In the genomic region with DNA sequence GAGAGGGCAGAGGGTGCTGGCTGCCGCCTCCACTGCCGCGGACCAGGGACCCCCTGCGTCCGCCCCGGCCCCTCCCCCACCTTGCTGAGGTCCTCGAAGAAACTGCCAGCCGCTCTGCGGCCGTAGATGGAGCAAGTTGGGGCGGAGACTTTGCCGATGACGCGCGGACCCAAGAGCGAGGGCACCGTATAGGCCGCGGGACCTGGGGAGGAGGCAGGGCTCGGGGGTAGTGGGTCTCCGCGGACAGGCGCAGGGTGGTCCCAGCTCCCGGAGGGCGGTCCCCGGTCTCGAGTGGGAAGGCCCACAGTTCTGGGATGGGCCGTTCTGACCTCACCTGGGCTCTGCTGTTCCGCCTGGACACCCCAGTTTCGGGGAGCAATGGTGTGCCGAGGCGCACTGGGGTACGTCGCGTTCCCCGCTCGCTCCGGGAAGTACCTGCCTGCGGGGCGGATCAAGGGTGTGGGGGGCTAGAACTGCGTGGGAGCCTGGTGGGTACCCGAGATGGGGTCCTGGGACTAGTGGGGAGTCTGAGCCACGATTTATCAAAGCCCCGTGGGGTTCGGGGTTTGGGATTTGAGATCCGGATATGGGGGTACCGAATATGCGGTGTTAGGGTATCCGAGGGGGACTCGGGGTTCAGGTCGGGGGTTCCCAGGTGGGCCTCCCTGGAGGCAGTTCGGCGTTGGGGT, we compare ENCODE assay signal across 8 cellular contexts. TPM values are rescaled to one million over a fixed set of nuclear protein-coding genes. Genes with fewer than 3 reads are reported as not detected.
DNase-seq lines count a peak whose midpoint lies in the region; ATAC-seq and TF ChIP-seq lines count a peak whose summit lies in the region.

No MANE protein-coding gene starts in this region.

- CTCF ChIA-PET in AG04450 (lab: Charles Lee) (interaction anchor here (0.6 kb wide), 1 partner anchor 19 kb away, joined by 3 read pairs; no protein-coding TSS in a partner anchor), OCI-LY7 (lab: Charles Lee; ENCODE audit: unreplicated experiment) (no interaction called here)

- peak overlapping the region; percentile 91 for H3K4me3 Mint-ChIP-seq in activated T-helper 2 cell treated with anti-CD3 and anti-CD28 coated beads, Interferon-gamma antibody, Interleukin-2, Interleukin-4, amounts not matched to agents 10 μg/mL and 5 μg/mL and 100 μg/mL, durations not matched to agents 14 hours and 24 hours and 36 hours (ENCODE audit: low read depth)

- BruUV-seq in OCI-LY7 (replicated peaks; lab: Mats Ljungman, UMichigan): no TSS peak

- peaks cover 17% of the 10 kb centered on the region for H3K36me3 Mint-ChIP-seq in activated T-helper 2 cell treated with anti-CD3 and anti-CD28 coated beads, Interferon-gamma antibody, Interleukin-2, Interleukin-4, amounts not matched to agents 10 μg/mL and 5 μg/mL and 100 μg/mL, durations not matched to agents 14 hours and 24 hours and 36 hours (ENCODE audit: low read depth)

- H3K4me2 ChIP-seq in OCI-LY7 (ENCODE audit: low read length) (peak overlapping the region; percentile 92), osteoblast (ENCODE audit: insufficient read depth, low read length) (peak overlapping the region; percentile 91)

- H3K27ac Mint-ChIP-seq in activated T-helper 2 cell treated with anti-CD3 and anti-CD28 coated beads, Interferon-gamma antibody, Interleukin-2, Interleukin-4, amounts not matched to agents 10 μg/mL and 5 μg/mL and 100 μg/mL, durations not matched to agents 14 hours and 24 hours and 36 hours: peak overlapping the region; percentile 98

- DNase-seq in AG04450 (ENCODE audit: low read depth, low spot score): no peak
- peak; percentile 90 for DNase-seq in OCI-LY7 (ENCODE audit: low spot score)
- peak; percentile 83 for DNase-seq in activated T-helper 2 cell treated with anti-CD3 and anti-CD28 coated beads, Interferon-gamma antibody, Interleukin-2, Interleukin-4, amounts not matched to agents 10 μg/mL and 5 μg/mL and 100 μg/mL, durations not matched to agents 14 hours and 24 hours and 36 hours (ENCODE audit: low spot score)
- DNase-seq in fibroblast of the conjunctiva (ENCODE audit: low read depth): peak; percentile 61
- peak; percentile 99 for DNase-seq in osteoblast (ENCODE audit: insufficient read length, low spot score, missing footprints)
- DNase-seq in thoracic aorta (ENCODE audit: low spot score): no peak

- peak overlapping the region; percentile 53 for H3K4me3 ChIP-seq in AG04450 (ENCODE audit: low read depth, low read length)
- H3K4me3 ChIP-seq in OCI-LY7 (ENCODE audit: low read depth, low read length, poor library complexity, severe bottlenecking): peak overlapping the region; percentile 71
- H3K4me3 ChIP-seq in osteoblast (ENCODE audit: insufficient read depth, low read length): peak overlapping the region; percentile 74
- H3K4me3 ChIP-seq in thoracic aorta: peak overlapping the region; percentile 78

- H3K4me1 ChIP-seq in OCI-LY7 (ENCODE audit: insufficient read depth, low read length, poor library complexity, severe bottlenecking): peaks cover 68% of the 10 kb centered on the region
- peaks cover 26% of the 10 kb centered on the region for H3K4me1 ChIP-seq in osteoblast (ENCODE audit: insufficient read depth, low read length)
- H3K4me1 ChIP-seq in thoracic aorta (ENCODE audit: control insufficient read depth in 1 of 2, low read depth in 2 of 2): peaks cover 20 to 43% of the 10 kb centered on the region in 2 donors

- H3K79me2 ChIP-seq in OCI-LY7 (ENCODE audit: insufficient read depth, low read depth, low read length): no peaks in the 10 kb centered on the region
- H3K79me2 ChIP-seq in osteoblast (ENCODE audit: insufficient read depth, low read length): no peaks in the 10 kb centered on the region

- no peaks in the 10 kb centered on the region for H3K9me3 Mint-ChIP-seq in activated T-helper 2 cell treated with anti-CD3 and anti-CD28 coated beads, Interferon-gamma antibody, Interleukin-2, Interleukin-4, amounts not matched to agents 10 μg/mL and 5 μg/mL and 100 μg/mL, durations not matched to agents 14 hours and 24 hours and 36 hours

- POLR2A ChIA-PET in AG04450 (lab: Yijun Ruan, JAX) (interaction anchor here (1.2 kb wide), 1 partner anchor 47 kb away, joined by 3 read pairs; no protein-coding TSS in a partner anchor), OCI-LY7 (lab: Charles Lee) (interaction anchor here (0.5 kb wide), 1 partner anchor 15 kb away, joined by 3 read pairs; a partner anchor contains a TSS)

- peaks cover 11% of the 10 kb centered on the region; the same call in 1 of the 2 replicates for H3K9me3 ChIP-seq in AG04450 (ENCODE audit: control insufficient read depth, insufficient read depth, low read length)
- no peaks in the 10 kb centered on the region for H3K9me3 ChIP-seq in OCI-LY7 (ENCODE audit: low read length)
- no peaks in the 10 kb centered on the region for H3K9me3 ChIP-seq in osteoblast (ENCODE audit: low read depth, low read length)
- no peaks in the 10 kb centered on the region for H3K9me3 ChIP-seq in thoracic aorta

- H3K9me2 ChIP-seq in OCI-LY7 (ENCODE audit: insufficient read depth, low read length): no peaks in the 10 kb centered on the region

- ATAC-seq in GM21529 (IDR thresholded peaks at IDR 0.05; ENCODE audit: unreplicated experiment) (peak; percentile 21), thoracic aorta (ENCODE audit: insufficient number of reproducible peaks, low FRiP score, low read depth) (peak; percentile 9), GM19023 (IDR thresholded peaks at IDR 0.05; ENCODE audit: unreplicated experiment) (no peak)

- H3K27me3 ChIP-seq in AG04450 (ENCODE audit: control insufficient read depth, insufficient read depth, low read length): peaks cover 5% of the 10 kb centered on the region
- no peaks in the 10 kb centered on the region for H3K27me3 ChIP-seq in osteoblast (ENCODE audit: insufficient read depth, low read length)
- H3K27me3 ChIP-seq in thoracic aorta (replicated peaks; ENCODE audit: insufficient read depth): peaks cover 5% of the 10 kb centered on the region

- H3K36me3 ChIP-seq in OCI-LY7 (ENCODE audit: insufficient read depth, low read length) (no peaks in the 10 kb centered on the region), osteoblast (ENCODE audit: insufficient read depth, low read length) (no peaks in the 10 kb centered on the region), thoracic aorta (no peaks in the 10 kb centered on the region)

- no peaks in the 10 kb centered on the region for H4K20me1 ChIP-seq in OCI-LY7 (ENCODE audit: insufficient read depth, low read length)
- H4K20me1 ChIP-seq in osteoblast (ENCODE audit: insufficient read depth, low read length): peaks cover 6% of the 10 kb centered on the region

- H3K4me1 Mint-ChIP-seq in activated T-helper 2 cell treated with anti-CD3 and anti-CD28 coated beads, Interferon-gamma antibody, Interleukin-2, Interleukin-4, amounts not matched to agents 10 μg/mL and 5 μg/mL and 100 μg/mL, durations not matched to agents 14 hours and 24 hours and 36 hours (ENCODE audit: low read depth): peaks cover 38% of the 10 kb centered on the region

- intact Hi-C loops in OCI-LY7 (cut with micrococcal nuclease; ENCODE audit: unreplicated experiment): loop anchor here (2.0 kb wide), 1 partner anchor 52 kb away; a partner anchor contains a TSS
- intact Hi-C loops in activated T-helper 2 cell treated with anti-CD3 and anti-CD28 coated beads, Interferon-gamma antibody, Interleukin-2, Interleukin-4, amounts not matched to agents 10 μg/mL and 5 μg/mL and 100 μg/mL, durations not matched to agents 14 hours and 24 hours and 36 hours (cut with micrococcal nuclease): loop anchor here (1.0 to 2.0 kb wide), 4 partner anchors 8 to 90 kb away; a partner anchor contains a TSS

- no peaks in the 10 kb centered on the region for H3K27me3 Mint-ChIP-seq in activated T-helper 2 cell treated with anti-CD3 and anti-CD28 coated beads, Interferon-gamma antibody, Interleukin-2, Interleukin-4, amounts not matched to agents 10 μg/mL and 5 μg/mL and 100 μg/mL, durations not matched to agents 14 hours and 24 hours and 36 hours (ENCODE audit: low read depth)

- TF ChIP-seq CTCF in AG04450 (IDR thresholded peaks at IDR 0.05; ENCODE audit: low read depth, low read length): no peak
- TF ChIP-seq CTCF in OCI-LY7 (conservative IDR thresholded peaks at IDR 0.05; ENCODE audit: low read length): no peak
- TF ChIP-seq CTCF in osteoblast (IDR thresholded peaks at IDR 0.05; ENCODE audit: extremely low read depth, low read depth, low read length): no peak
- no peak for TF ChIP-seq CTCF in thoracic aorta (IDR thresholded peaks at IDR 0.05)

- H3K27ac ChIP-seq in AG04450 (ENCODE audit: low read depth, low read length): no peak overlapping the region
- peak overlapping the region; percentile 53 for H3K27ac ChIP-seq in OCI-LY7 (ENCODE audit: low read depth, low read length, poor library complexity, severe bottlenecking)
- peak overlapping the region; percentile 60 for H3K27ac ChIP-seq in osteoblast (ENCODE audit: low read depth, low read length)
- H3K27ac ChIP-seq in thoracic aorta: peak overlapping the region; percentile 72 to 83

- H2AFZ ChIP-seq in OCI-LY7 (ENCODE audit: low read length) (peak overlapping the region; percentile 7; the same call in 1 of the 2 replicates), osteoblast (ENCODE audit: low read length) (peak overlapping the region; percentile 68)

RNA-seq across cellular contexts. Expression of a gene that starts 1.2 kb away (rescaled TPM):
- 2.9 and 3.6 TPM in 2 replicates for polyA plus RNA-seq in AG04450 (2011; rRNA removed)
- polyA minus RNA-seq in AG04450 (2011; rRNA and poly(A)+ RNA removed): 2.1 and 2.9 TPM in 2 replicates
- total RNA-seq in OCI-LY7 (2014; rRNA removed; shearing (Covaris generic)): 3.9 and 6.3 TPM in 2 replicates
- total RNA-seq in OCI-LY7 (2022) (3.8 and 4.0 TPM in 2 replicates), osteoblast (14.4 and 30.0 TPM in 2 replicates), thoracic aorta (10 to 100 TPM; 90.4 to 95.7 TPM)
- 35.9 and 36.9 TPM in 2 replicates for total RNA-seq in activated T-helper 2 cell treated with anti-CD3 and anti-CD28 coated beads, Interferon-gamma antibody, Interleukin-2, Interleukin-4, amounts not matched to agents 10 μg/mL and 5 μg/mL and 100 μg/mL, durations not matched to agents 14 hours and 24 hours and 36 hours

RNA-seq across cellular contexts. Expression of a gene that starts 5.6 kb away (rescaled TPM):
- 0.15 and 0.60 TPM in 2 replicates for polyA plus RNA-seq in AG04450 (2011; rRNA removed)
- not detected in 2 replicates for polyA minus RNA-seq in AG04450 (2011; rRNA and poly(A)+ RNA removed)
- total RNA-seq in OCI-LY7 (2014; rRNA removed; shearing (Covaris generic)): 2.7 and 4.9 TPM in 2 replicates
- total RNA-seq in OCI-LY7 (2022) (3.9 and 4.1 TPM in 2 replicates), osteoblast (5.1 and 5.6 TPM in 2 replicates), thoracic aorta (1 to 10 TPM; 3.5 to 4.5 TPM)
- total RNA-seq in activated T-helper 2 cell treated with anti-CD3 and anti-CD28 coated beads, Interferon-gamma antibody, Interleukin-2, Interleukin-4, amounts not matched to agents 10 μg/mL and 5 μg/mL and 100 μg/mL, durations not matched to agents 14 hours and 24 hours and 36 hours: 3.8 and 8.7 TPM in 2 replicates

RNA-seq across cellular contexts. Expression of a gene that starts 14.7 kb away (rescaled TPM):
- 0.02 and 0.04 TPM in 2 replicates for polyA plus RNA-seq in AG04450 (2011; rRNA removed)
- polyA minus RNA-seq in AG04450 (2011; rRNA and poly(A)+ RNA removed): 0.09 TPM in 2 replicates
- 0.08 and 0.25 TPM in 2 replicates for total RNA-seq in OCI-LY7 (2014; rRNA removed; shearing (Covaris generic))
- total RNA-seq in OCI-LY7 (2022) (0.31 and 0.46 TPM in 2 replicates), osteoblast (0.29 and 0.72 TPM in 2 replicates), thoracic aorta (not detected)
- total RNA-seq in activated T-helper 2 cell treated with anti-CD3 and anti-CD28 coated beads, Interferon-gamma antibody, Interleukin-2, Interleukin-4, amounts not matched to agents 10 μg/mL and 5 μg/mL and 100 μg/mL, durations not matched to agents 14 hours and 24 hours and 36 hours: 3.0 and 3.3 TPM in 2 replicates

RNA-seq across cellular contexts. Expression of a gene that starts 23.0 kb away (rescaled TPM):
- 10.4 and 13.2 TPM in 2 replicates for polyA plus RNA-seq in AG04450 (2011; rRNA removed)
- 17.6 and 19.2 TPM in 2 replicates for polyA minus RNA-seq in AG04450 (2011; rRNA and poly(A)+ RNA removed)
- 129 and 151 TPM in 2 replicates for total RNA-seq in OCI-LY7 (2014; rRNA removed; shearing (Covaris generic))
- total RNA-seq in OCI-LY7 (2022): 124 and 126 TPM in 2 replicates
- total RNA-seq in activated T-helper 2 cell treated with anti-CD3 and anti-CD28 coated beads, Interferon-gamma antibody, Interleukin-2, Interleukin-4, amounts not matched to agents 10 μg/mL and 5 μg/mL and 100 μg/mL, durations not matched to agents 14 hours and 24 hours and 36 hours: 112 and 115 TPM in 2 replicates
- total RNA-seq in osteoblast: 24.2 and 27.5 TPM in 2 replicates
- 10 to 100 TPM; 40.8 to 50.4 TPM for total RNA-seq in thoracic aorta

RNA-seq across cellular contexts. Expression of a gene that starts 23.5 kb away (rescaled TPM):
- polyA plus RNA-seq in AG04450 (2011; rRNA removed): 25.7 and 46.6 TPM in 2 replicates
- polyA minus RNA-seq in AG04450 (2011; rRNA and poly(A)+ RNA removed): 23.1 and 28.0 TPM in 2 replicates
- 37.8 and 50.7 TPM in 2 replicates for total RNA-seq in OCI-LY7 (2014; rRNA removed; shearing (Covaris generic))
- total RNA-seq in OCI-LY7 (2022) (49.2 and 49.8 TPM in 2 replicates), osteoblast (56.8 and 60.7 TPM in 2 replicates), thoracic aorta (10 to 100 TPM; 61.9 to 87.6 TPM)
- 77.2 and 81.8 TPM in 2 replicates for total RNA-seq in activated T-helper 2 cell treated with anti-CD3 and anti-CD28 coated beads, Interferon-gamma antibody, Interleukin-2, Interleukin-4, amounts not matched to agents 10 μg/mL and 5 μg/mL and 100 μg/mL, durations not matched to agents 14 hours and 24 hours and 36 hours

Comparison
In these comparisons a context has a peak if more than half of its experiments do, and no peak if none do; other contexts are left out.
1. DNase-seq: peak in OCI-LY7 (single experiment), activated T-helper 2 cell treated with anti-CD3 and anti-CD28 coated beads, Interferon-gamma antibody, Interleukin-2, Interleukin-4, amounts not matched to agents 10 μg/mL and 5 μg/mL and 100 μg/mL, durations not matched to agents 14 hours and 24 hours and 36 hours (single experiment), fibroblast of the conjunctiva (single experiment) and osteoblast (single experiment); none in AG04450 (single experiment) and thoracic aorta (single experiment).
2. Peak in every context shown above with its lines, with median percentiles within 50 percentile points of each other: H3K4me3 ChIP-seq.